17 cellular contexts compared by ENCODE assay signal in genomic region chr6:146819596-146820320, GRCh38.
A peak's percentile ranks its signal among the peaks of the same experiment; 100 is the strongest.
DNase-seq lines count a peak whose midpoint lies in the region; ATAC-seq and TF ChIP-seq lines count a peak whose summit lies in the region.
"Had no signal": no experiment of that assay in that cellular context is flagged by ENCODE, and none has a peak within 500 bp of the region (broad histone marks: within the 10 kb centered on the region; RNA-seq: fewer than 3 reads in every experiment).

No MANE protein-coding gene starts in this region.

- CTCF ChIA-PET in Panc1 (lab: Charles Lee): no interaction called here

- no peaks in the 10 kb centered on the region for H3K27me3 ChIP-seq in Panc1 (ENCODE audit: control insufficient read depth, insufficient read depth, low read length)
- no peaks in the 10 kb centered on the region for H3K27me3 ChIP-seq in mesendoderm (ENCODE audit: insufficient read depth, low read length, poor library complexity)
- H3K27me3 ChIP-seq in stomach: no peaks in the 10 kb centered on the region

- intact Hi-C loops in Panc1 (cut with micrococcal nuclease; ENCODE audit: unreplicated experiment): no loop called here
- intact Hi-C loops in stomach (cut with DNase I; ENCODE audit: low total_unique reads): no loop called here

- H3K9me3 ChIP-seq in Panc1 (ENCODE audit: control insufficient read depth, insufficient read depth, low read depth, low read length) (no peaks in the 10 kb centered on the region), stomach (no peaks in the 10 kb centered on the region)

- no peak overlapping the region for H3K23ac ChIP-seq in mesendoderm (ENCODE audit: low read length)

- peak; percentile 34; the same call in 1 of the 2 replicates for ATAC-seq in Panc1
- ATAC-seq: GM12878, HCT116 had no signal

- peak overlapping the region; percentile 49 for H3K56ac ChIP-seq in mesendoderm (ENCODE audit: low read length)

- H3K27ac Mint-ChIP-seq in immature natural killer cell: no peak overlapping the region

- H3K9ac ChIP-seq in mesendoderm (ENCODE audit: low read length): no peak overlapping the region

- H3K27ac ChIP-seq in Panc1 (ENCODE audit: low read length) (no peak overlapping the region), mesendoderm (ENCODE audit: low read depth, low read length) (no peak overlapping the region), stomach (no peak overlapping the region)
- H3K27ac ChIP-seq: 22Rv1 had no signal

- no peak for TF ChIP-seq POLR2A in stomach (IDR thresholded peaks at IDR 0.05)

- WGBS in mesendoderm (ENCODE audit: extremely low coverage, insufficient coverage, low lambda C conversion rate): no CpG with 5 or more reads among the region's 8 CpGs
- WGBS in stomach, 5 donors: 57 to 71% (median 60%) methylated on average over 8 of the region's 8 CpGs

- in situ Hi-C loops in Panc1 (cut with HindIII; ENCODE audit: low pct_unique_long_range_greater_than_20kb, low sequenced_read_pairs): no loop called here

- H3K4me3 Mint-ChIP-seq in immature natural killer cell: no peak overlapping the region

- TF ChIP-seq EP300 in stomach (IDR thresholded peaks at IDR 0.05): no peak

- no peak overlapping the region for H3K4ac ChIP-seq in mesendoderm (ENCODE audit: low read depth, low read length)

- H3K36me3 Mint-ChIP-seq in immature natural killer cell: no peaks in the 10 kb centered on the region

- H3K18ac ChIP-seq in mesendoderm (ENCODE audit: low read length): no peak overlapping the region

- no peak overlapping the region for H2AK5ac ChIP-seq in mesendoderm (ENCODE audit: low read length)

- H4K8ac ChIP-seq in mesendoderm (ENCODE audit: low read depth, low read length): no peak overlapping the region

- peaks cover 0 to 2% (median 2%) of the 10 kb centered on the region in 3 donors for H3K27me3 Mint-ChIP-seq in immature natural killer cell (ENCODE audit: low read depth in 3 of 3)

- no peak overlapping the region for H2BK5ac ChIP-seq in mesendoderm (ENCODE audit: low read length)

- H3K79me1 ChIP-seq in mesendoderm (ENCODE audit: low read length): no peaks in the 10 kb centered on the region

- no peaks in the 10 kb centered on the region for H3K4me1 Mint-ChIP-seq in immature natural killer cell

- no peak overlapping the region for H4K5ac ChIP-seq in mesendoderm (ENCODE audit: low read length)

- peaks cover 0 to 7% (median 0%) of the 10 kb centered on the region in 6 donors for H3K9me3 Mint-ChIP-seq in immature natural killer cell

- no peak overlapping the region for H2BK120ac ChIP-seq in mesendoderm (ENCODE audit: low read depth, low read length)

- peak; percentile 3 for DNase-seq in A172 (ENCODE audit: low spot score)
- DNase-seq in Panc1 (ENCODE audit: low read depth, low spot score): no peak
- DNase-seq in cardiac fibroblast (ENCODE audit: low read depth in 2 of 2): peak; percentile 27 to 56
- DNase-seq in mesendoderm: peak; percentile 19
- no peak for DNase-seq in immature natural killer cell
- DNase-seq in Kasumi-1 (lab: John Stamatoyannopoulos, UW): no peak
- no peak for DNase-seq in stomach
- DNase-seq in NAMALWA (ENCODE audit: low spot score): no peak
- DNase-seq: C1 segment of cervical spinal cord, DMS153, NCI-H1048, NCI-H2107, NCI-H345, NCI-H526 treated with DMSO at 0.1 percent for 48 hours had no signal

- no peaks in the 10 kb centered on the region for H3K79me2 ChIP-seq in mesendoderm (ENCODE audit: control insufficient read depth, insufficient read depth, low read length)

- H3K4me2 ChIP-seq in mesendoderm (ENCODE audit: low read length): no peak overlapping the region

- POLR2A ChIA-PET in Panc1 (lab: Charles Lee): no interaction called here

- H3K4me3 ChIP-seq in Panc1 (ENCODE audit: low read depth in 2 of 2, low read length in 2 of 2) (no peak overlapping the region), cardiac fibroblast (replicated peaks in 1 of 2; ENCODE audit: low read depth in 2 of 2, low read length in 2 of 2) (no peak overlapping the region), mesendoderm (ENCODE audit: low read length) (no peak overlapping the region), stomach (no peak overlapping the region)
- H3K4me3 ChIP-seq: GM12878 had no signal

- H3K36me3 ChIP-seq in Panc1 (ENCODE audit: control insufficient read depth, insufficient read depth, low read length) (no peaks in the 10 kb centered on the region), mesendoderm (ENCODE audit: control insufficient read depth, insufficient read depth, low read length) (no peaks in the 10 kb centered on the region), stomach (no peaks in the 10 kb centered on the region)

- H3K4me1 ChIP-seq in Panc1 (ENCODE audit: control insufficient read depth, insufficient read depth, low read length) (no peaks in the 10 kb centered on the region), mesendoderm (ENCODE audit: control insufficient read depth, low read depth, low read length) (no peaks in the 10 kb centered on the region), stomach (no peaks in the 10 kb centered on the region)

- H2BK15ac ChIP-seq in mesendoderm (replicated peaks; ENCODE audit: low read depth): no peak overlapping the region

- TF ChIP-seq CTCF in Panc1 (IDR thresholded peaks at IDR 0.05): no peak
- no peak for TF ChIP-seq CTCF in cardiac fibroblast (IDR thresholded peaks at IDR 0.05; ENCODE audit: low read depth, low read length)
- TF ChIP-seq CTCF in stomach (IDR thresholded peaks at IDR 0.05): no peak

- no TSS peak for BruUV-seq in Panc1 (replicated peaks; lab: Mats Ljungman, UMichigan)

Comparison
In these comparisons a context has a peak if more than half of its experiments do, and no peak if none do; other contexts are left out.
1. DNase-seq: peak in A172 (single experiment), cardiac fibroblast (2 of 2) and mesendoderm (single experiment); none in Panc1 (single experiment), immature natural killer cell (0 of 3), Kasumi-1 (0 of 2), stomach (single experiment) and NAMALWA (single experiment).